In the genomic region with DNA sequence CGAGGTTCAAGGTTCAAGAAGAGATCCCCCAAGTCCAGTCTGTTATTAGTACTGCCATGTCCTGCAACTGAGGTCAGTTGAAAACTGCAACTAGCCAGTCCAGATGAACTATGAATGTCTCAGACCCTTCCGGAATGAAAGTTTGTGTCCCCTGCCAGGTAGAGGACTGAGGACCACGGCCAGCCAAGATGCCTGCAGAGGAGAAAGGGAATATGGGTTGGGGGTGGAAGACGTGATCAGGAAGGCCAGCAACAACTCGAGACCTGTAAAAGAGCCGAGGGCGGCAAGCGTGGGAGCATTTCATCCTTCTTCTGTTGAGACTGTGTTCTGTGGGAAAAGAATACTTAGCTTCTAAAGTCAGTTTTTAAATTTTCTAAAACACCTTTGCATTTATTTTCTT, we compare ENCODE assay signal across 28 cellular contexts.
A peak's percentile ranks its signal among the peaks of the same experiment; 100 is the strongest.
DNase-seq lines count a peak whose midpoint lies in the region; ATAC-seq, FAIRE-seq and TF ChIP-seq lines count a peak whose summit lies in the region.
"Had no signal": no experiment of that assay in that cellular context is flagged by ENCODE, and none has a peak within 500 bp of the region (broad histone marks: within the 10 kb centered on the region; RNA-seq: fewer than 3 reads in every experiment).

No MANE protein-coding gene starts in this region.

- peak overlapping the region; percentile 0 for H3K27ac Mint-ChIP-seq in T-helper 17 cell
- H3K27ac Mint-ChIP-seq in osteocyte (ENCODE audit: unreplicated experiment) = no peak overlapping the region
- H3K27ac Mint-ChIP-seq: CD14-positive monocyte; CD8-positive, alpha-beta memory T cell had no signal

- H3K4me3 Mint-ChIP-seq in T-helper 17 cell (no peak overlapping the region), osteocyte (ENCODE audit: unreplicated experiment) (no peak overlapping the region)
- H3K4me3 Mint-ChIP-seq: CD14-positive monocyte; CD4-positive, CD25-positive, alpha-beta regulatory T cell; CD8-positive, alpha-beta memory T cell had no signal

- no peaks in the 10 kb centered on the region for H3K4me1 ChIP-seq in A673 (ENCODE audit: insufficient read depth, low read length, poor library complexity, severe bottlenecking)
- H3K4me1 ChIP-seq: A549, BE2C had no signal

- intact Hi-C loops in A673 (cut with micrococcal nuclease; ENCODE audit: unreplicated experiment) = no loop called here

- DNase-seq in A673 (ENCODE audit: low spot score) (no peak), T-helper 17 cell (no peak), osteocyte (ENCODE audit: extremely low spot score, unreplicated experiment) (peak; percentile 62), RCC 7860 (ENCODE audit: low spot score) (no peak)
- DNase-seq: ACHN; BE2C; C1 segment of cervical spinal cord; CD4-positive, alpha-beta memory T cell; CD8-positive, alpha-beta memory T cell; COR-L47; DMS 273 treated with DMSO at 0.1 percent for 48 hours; DMS153; DMS53; DMS79; DND-41; EL; GDM1 had no signal

- H3K4me3 ChIP-seq in A673 (ENCODE audit: low read depth, low read length, poor library complexity, severe bottlenecking) = no peak overlapping the region
- H3K4me3 ChIP-seq: A549, BLaER1, GM12878 had no signal

- CTCF ChIA-PET in A673 (lab: Charles Lee) = no interaction called here

- H3K36me3 Mint-ChIP-seq in T-helper 17 cell (ENCODE audit: low read depth) (no peaks in the 10 kb centered on the region), osteocyte (ENCODE audit: unreplicated experiment) (no peaks in the 10 kb centered on the region)
- H3K36me3 Mint-ChIP-seq: CD14-positive monocyte; CD4-positive, alpha-beta memory T cell; CD4-positive, CD25-positive, alpha-beta regulatory T cell had no signal

- H3K9me3 ChIP-seq in A673 (ENCODE audit: low read depth, low read length, poor library complexity, severe bottlenecking) (no peaks in the 10 kb centered on the region), T-helper 17 cell (ENCODE audit: control insufficient read depth, low read length, poor library complexity, severe bottlenecking) (no peaks in the 10 kb centered on the region)
- H3K9me3 ChIP-seq: A549, BE2C, BLaER1 had no signal

- H3K27me3 ChIP-seq in A673 (replicated peaks; ENCODE audit: insufficient read depth, low read depth, low read length, poor library complexity) = no peaks in the 10 kb centered on the region
- H3K27me3 ChIP-seq: BE2C, BLaER1 had no signal

- peaks cover 55% of the 10 kb centered on the region for H3K27me3 Mint-ChIP-seq in T-helper 17 cell
- peaks cover 15% of the 10 kb centered on the region for H3K27me3 Mint-ChIP-seq in osteocyte (ENCODE audit: unreplicated experiment)
- H3K27me3 Mint-ChIP-seq: CD4-positive, CD25-positive, alpha-beta regulatory T cell had no signal

- no peak for ATAC-seq in T-helper 17 cell
- no peak for ATAC-seq in HG02759 (IDR thresholded peaks at IDR 0.05; ENCODE audit: unreplicated experiment)
- no peak for ATAC-seq in HG02973 (IDR thresholded peaks at IDR 0.05; ENCODE audit: unreplicated experiment)
- ATAC-seq: A549, GM12878 had no signal

- TF ChIP-seq CTCF in A673 (conservative IDR thresholded peaks at IDR 0.05; ENCODE audit: low read depth, low read length) = no peak
- TF ChIP-seq CTCF in osteocyte (IDR thresholded peaks at IDR 0.05) = no peak

- POLR2A ChIA-PET in A673 (lab: Charles Lee; ENCODE audit: low non-redundant PET) = no interaction called here

- FAIRE-seq in RCC 7860 (lab: Jason Lieb, UNC) = no peak
- FAIRE-seq: A549, GM12878, GM12892, GM18507, GM19239 had no signal

- no peaks in the 10 kb centered on the region for H3K36me3 ChIP-seq in A673 (ENCODE audit: insufficient read depth, low read length, poor library complexity, severe bottlenecking)
- H3K36me3 ChIP-seq: BE2C, BLaER1 had no signal

- H3K9me3 Mint-ChIP-seq in osteocyte (ENCODE audit: unreplicated experiment) = no peaks in the 10 kb centered on the region
- H3K9me3 Mint-ChIP-seq: CD8-positive, alpha-beta memory T cell had no signal

- BruUV-seq in A673 (replicated peaks; lab: Mats Ljungman, UMichigan) = TSS peak; percentile 15

- H3K4me1 Mint-ChIP-seq in T-helper 17 cell (peaks cover 9% of the 10 kb centered on the region), osteocyte (ENCODE audit: unreplicated experiment) (no peaks in the 10 kb centered on the region)
- H3K4me1 Mint-ChIP-seq: CD14-positive monocyte; CD4-positive, CD25-positive, alpha-beta regulatory T cell had no signal

- H3K27ac ChIP-seq in A673 (ENCODE audit: low read depth, low read length, poor library complexity, severe bottlenecking) = no peak overlapping the region
- H3K27ac ChIP-seq: 22Rv1, A549, BLaER1 had no signal
